In the genomic region with DNA sequence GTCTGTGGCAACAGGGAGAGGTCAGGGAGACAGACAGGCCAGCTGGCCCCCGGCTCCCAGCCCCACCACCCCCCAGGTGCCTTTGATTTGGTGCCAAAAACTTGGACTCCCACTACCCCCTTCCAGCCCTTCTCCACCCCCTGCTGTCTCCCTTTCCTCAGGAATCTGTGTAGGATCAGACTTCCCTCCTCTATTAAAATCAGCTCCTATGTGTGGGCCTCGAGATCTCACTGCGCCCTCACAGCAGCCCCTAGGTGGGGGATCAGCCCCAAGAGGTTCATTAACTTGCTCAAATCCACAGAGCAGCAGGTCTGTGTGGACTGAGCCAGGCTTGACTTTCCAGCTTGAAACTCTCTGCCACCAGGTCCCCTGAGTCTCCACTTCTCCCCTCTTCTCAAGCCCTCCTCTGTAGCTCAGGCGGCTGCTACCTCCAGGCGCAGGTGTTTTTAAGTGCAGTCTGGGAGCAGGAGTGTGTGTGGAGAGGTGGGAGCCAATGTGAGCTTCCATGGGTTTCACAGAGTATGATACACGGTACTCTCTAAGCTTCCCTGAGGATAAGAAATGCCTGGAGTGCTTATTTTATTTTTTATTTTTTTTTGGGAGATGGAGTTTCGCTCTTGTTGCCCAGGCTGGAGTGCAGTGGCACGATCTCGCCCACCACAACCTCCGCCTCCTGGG, we compare ENCODE assay signal across 16 cellular contexts. TPM values are rescaled to one million over a fixed set of nuclear protein-coding genes. Genes with fewer than 3 reads are reported as not detected.
A peak's percentile ranks its signal among the peaks of the same experiment; 100 is the strongest.
DNase-seq lines count a peak whose midpoint lies in the region; ATAC-seq and TF ChIP-seq lines count a peak whose summit lies in the region.
"Had no signal": no experiment of that assay in that cellular context is flagged by ENCODE, and none has a peak within 500 bp of the region (broad histone marks: within the 10 kb centered on the region; RNA-seq: fewer than 3 reads in every experiment).

No MANE protein-coding gene starts in this region.

- peaks cover 16% of the 10 kb centered on the region for H3K27me3 Mint-ChIP-seq in activated naive CD8-positive, alpha-beta T cell treated with anti-CD3 and anti-CD28 coated beads, Interleukin-2, amount 10 ng/mL, durations not matched to agents 7 days and 5 days
- no peaks in the 10 kb centered on the region for H3K27me3 Mint-ChIP-seq in neural crest cell (ENCODE audit: low read depth)

- DNase-seq in DMS79 treated with DMSO at 0.1 percent for 48 hours (lab: John Stamatoyannopoulos, UW): peak; percentile 76
- DNase-seq in activated naive CD8-positive, alpha-beta T cell treated with anti-CD3 and anti-CD28 coated beads, Interleukin-2, amount 10 ng/mL, durations not matched to agents 7 days and 5 days: no peak
- no peak for DNase-seq in neural crest cell (ENCODE audit: low read depth, low spot score)
- no peak for DNase-seq in glomerular visceral epithelial cell (ENCODE audit: extremely low spot score)
- no peak for DNase-seq in coronary artery (ENCODE audit: low spot score)
- DNase-seq: Caco-2; CD4-positive, CD25-positive, alpha-beta regulatory T cell; GOT3; KG1; NCI-H510A treated with DMSO at 0.1 percent for 48 hours; Peyer's patch had no signal

- H3K27ac ChIP-seq in HEK293 (ENCODE audit: extremely low read depth, low read depth, low read length): no peak overlapping the region; the same call in 1 of the 2 replicates
- H3K27ac ChIP-seq in coronary artery: no peak overlapping the region
- H3K27ac ChIP-seq: Peyer's patch had no signal

- H3K4me3 Mint-ChIP-seq in activated naive CD8-positive, alpha-beta T cell treated with anti-CD3 and anti-CD28 coated beads, Interleukin-2, amount 10 ng/mL, durations not matched to agents 7 days and 5 days: no peak overlapping the region
- H3K4me3 Mint-ChIP-seq in neural crest cell: no peak overlapping the region

- peaks cover 6% of the 10 kb centered on the region; the same call in 1 of the 2 replicates for H3K4me1 ChIP-seq in HEK293 (ENCODE audit: control insufficient read depth, insufficient read depth, low read length)
- H3K4me1 ChIP-seq: Caco-2, Peyer's patch had no signal

- H3K36me3 Mint-ChIP-seq in activated naive CD8-positive, alpha-beta T cell treated with anti-CD3 and anti-CD28 coated beads, Interleukin-2, amount 10 ng/mL, durations not matched to agents 7 days and 5 days: no peaks in the 10 kb centered on the region
- no peaks in the 10 kb centered on the region for H3K36me3 Mint-ChIP-seq in neural crest cell (ENCODE audit: low read depth)
- H3K36me3 Mint-ChIP-seq: CD4-positive, CD25-positive, alpha-beta regulatory T cell had no signal

- CTCF ChIA-PET in HEK293 (lab: Yijun Ruan, JAX): interaction anchor here (0.6 to 2.6 kb wide), 6 partner anchors 18 to 182 kb away, joined by 3 to 12 read pairs (median 4); no protein-coding TSS in a partner anchor

- H3K9me3 ChIP-seq in HEK293 (ENCODE audit: control insufficient read depth, insufficient read depth, low read depth, low read length): no peaks in the 10 kb centered on the region
- H3K9me3 ChIP-seq: Caco-2, Peyer's patch had no signal

- ATAC-seq in activated naive CD8-positive, alpha-beta T cell treated with anti-CD3 and anti-CD28 coated beads, Interleukin-2, amount 10 ng/mL, durations not matched to agents 7 days and 5 days (ENCODE audit: low read depth): no peak
- no peak for ATAC-seq in HG03354 (IDR thresholded peaks at IDR 0.05; ENCODE audit: poor library complexity, severe bottlenecking, unreplicated experiment)
- ATAC-seq: Right ventricle myocardium inferior had no signal

- peaks cover 16% of the 10 kb centered on the region for H3K4me1 Mint-ChIP-seq in activated naive CD8-positive, alpha-beta T cell treated with anti-CD3 and anti-CD28 coated beads, Interleukin-2, amount 10 ng/mL, durations not matched to agents 7 days and 5 days
- H3K4me1 Mint-ChIP-seq in neural crest cell: no peaks in the 10 kb centered on the region

- H3K4me3 ChIP-seq in HEK293 (ENCODE audit: low read depth, low read length) (no peak overlapping the region), coronary artery (no peak overlapping the region)
- H3K4me3 ChIP-seq: Peyer's patch had no signal

- no peak for TF ChIP-seq CTCF in HEK293 (tag by site-specific recombination; IDR thresholded peaks at IDR 0.05)
- no peak for TF ChIP-seq CTCF in neural crest cell (conservative IDR thresholded peaks at IDR 0.05)
- TF ChIP-seq CTCF in coronary artery (IDR thresholded peaks at IDR 0.05): no peak

- H3K27ac Mint-ChIP-seq in activated naive CD8-positive, alpha-beta T cell treated with anti-CD3 and anti-CD28 coated beads, Interleukin-2, amount 10 ng/mL, durations not matched to agents 7 days and 5 days: peak overlapping the region; percentile 38
- H3K27ac Mint-ChIP-seq in neural crest cell (ENCODE audit: unreplicated experiment): peak overlapping the region; percentile 6

- no peaks in the 10 kb centered on the region for H3K9me3 Mint-ChIP-seq in activated naive CD8-positive, alpha-beta T cell treated with anti-CD3 and anti-CD28 coated beads, Interleukin-2, amount 10 ng/mL, durations not matched to agents 7 days and 5 days
- H3K9me3 Mint-ChIP-seq in neural crest cell: no peaks in the 10 kb centered on the region

- POLR2A ChIA-PET in HEK293 (lab: Yijun Ruan, JAX): interaction anchor here (1.3 to 1.8 kb wide), 3 partner anchors 10 to 205 kb away, joined by 3 to 7 read pairs (median 7); no protein-coding TSS in a partner anchor
- POLR2A ChIA-PET in activated naive CD8-positive, alpha-beta T cell treated with anti-CD3 and anti-CD28 coated beads, Interleukin-2, amount 10 ng/mL, durations not matched to agents 7 days and 5 days (lab: Charles Lee): interaction anchor here (1.4 kb wide), 1 partner anchor 78 kb away, joined by 4 read pairs; a partner anchor contains a TSS

- H3K36me3 ChIP-seq in HEK293 (ENCODE audit: control insufficient read depth in 2 of 2, insufficient read depth in 1 of 2, low read length in 2 of 2): peaks cover 4 to 15% of the 10 kb centered on the region in 2 experiments; a peak in 2 of 3 replicates
- H3K36me3 ChIP-seq: Peyer's patch had no signal

TF ChIP-seq in HEK293, 187 proteins besides CTCF, POLR2A, EP300 and RAD21 (continues in another document):
- TF ChIP-seq ZNF830 (tag by site-specific recombination; IDR thresholded peaks at IDR 0.05; ENCODE audit: low read depth): no peak
- no peak for TF ChIP-seq ZNF335 (tag by site-specific recombination; conservative IDR thresholded peaks at IDR 0.05)
- TF ChIP-seq ZNF768 (tag by site-specific recombination; IDR thresholded peaks at IDR 0.05): no peak
- no peak for TF ChIP-seq ZNF266 (tag by site-specific recombination; IDR thresholded peaks at IDR 0.05; ENCODE audit: low read depth)
- TF ChIP-seq, protein P1, sequence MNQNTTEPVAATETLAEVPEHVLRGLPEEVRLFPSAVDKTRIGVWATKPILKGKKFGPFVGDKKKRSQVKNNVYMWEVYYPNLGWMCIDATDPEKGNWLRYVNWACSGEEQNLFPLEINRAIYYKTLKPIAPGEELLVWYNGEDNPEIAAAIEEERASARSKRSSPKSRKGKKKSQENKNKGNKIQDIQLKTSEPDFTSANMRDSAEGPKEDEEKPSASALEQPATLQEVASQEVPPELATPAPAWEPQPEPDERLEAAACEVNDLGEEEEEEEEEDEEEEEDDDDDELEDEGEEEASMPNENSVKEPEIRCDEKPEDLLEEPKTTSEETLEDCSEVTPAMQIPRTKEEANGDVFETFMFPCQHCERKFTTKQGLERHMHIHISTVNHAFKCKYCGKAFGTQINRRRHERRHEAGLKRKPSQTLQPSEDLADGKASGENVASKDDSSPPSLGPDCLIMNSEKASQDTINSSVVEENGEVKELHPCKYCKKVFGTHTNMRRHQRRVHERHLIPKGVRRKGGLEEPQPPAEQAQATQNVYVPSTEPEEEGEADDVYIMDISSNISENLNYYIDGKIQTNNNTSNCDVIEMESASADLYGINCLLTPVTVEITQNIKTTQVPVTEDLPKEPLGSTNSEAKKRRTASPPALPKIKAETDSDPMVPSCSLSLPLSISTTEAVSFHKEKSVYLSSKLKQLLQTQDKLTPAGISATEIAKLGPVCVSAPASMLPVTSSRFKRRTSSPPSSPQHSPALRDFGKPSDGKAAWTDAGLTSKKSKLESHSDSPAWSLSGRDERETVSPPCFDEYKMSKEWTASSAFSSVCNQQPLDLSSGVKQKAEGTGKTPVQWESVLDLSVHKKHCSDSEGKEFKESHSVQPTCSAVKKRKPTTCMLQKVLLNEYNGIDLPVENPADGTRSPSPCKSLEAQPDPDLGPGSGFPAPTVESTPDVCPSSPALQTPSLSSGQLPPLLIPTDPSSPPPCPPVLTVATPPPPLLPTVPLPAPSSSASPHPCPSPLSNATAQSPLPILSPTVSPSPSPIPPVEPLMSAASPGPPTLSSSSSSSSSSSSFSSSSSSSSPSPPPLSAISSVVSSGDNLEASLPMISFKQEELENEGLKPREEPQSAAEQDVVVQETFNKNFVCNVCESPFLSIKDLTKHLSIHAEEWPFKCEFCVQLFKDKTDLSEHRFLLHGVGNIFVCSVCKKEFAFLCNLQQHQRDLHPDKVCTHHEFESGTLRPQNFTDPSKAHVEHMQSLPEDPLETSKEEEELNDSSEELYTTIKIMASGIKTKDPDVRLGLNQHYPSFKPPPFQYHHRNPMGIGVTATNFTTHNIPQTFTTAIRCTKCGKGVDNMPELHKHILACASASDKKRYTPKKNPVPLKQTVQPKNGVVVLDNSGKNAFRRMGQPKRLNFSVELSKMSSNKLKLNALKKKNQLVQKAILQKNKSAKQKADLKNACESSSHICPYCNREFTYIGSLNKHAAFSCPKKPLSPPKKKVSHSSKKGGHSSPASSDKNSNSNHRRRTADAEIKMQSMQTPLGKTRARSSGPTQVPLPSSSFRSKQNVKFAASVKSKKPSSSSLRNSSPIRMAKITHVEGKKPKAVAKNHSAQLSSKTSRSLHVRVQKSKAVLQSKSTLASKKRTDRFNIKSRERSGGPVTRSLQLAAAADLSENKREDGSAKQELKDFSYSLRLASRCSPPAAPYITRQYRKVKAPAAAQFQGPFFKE (tag by site-specific recombination; IDR thresholded peaks at IDR 0.05; ENCODE audit: borderline replicate concordance): no peak
- peak; percentile 41; the same call in 1 of the 2 replicates for TF ChIP-seq ZBTB17 (tag by site-specific recombination; IDR thresholded peaks at IDR 0.05)

RNA-seq across cellular contexts. Expression of a gene that starts 1.7 kb away (rescaled TPM):
- not detected for total RNA-seq in activated naive CD8-positive, alpha-beta T cell treated with anti-CD3 and anti-CD28 coated beads, Interleukin-2, amount 10 ng/mL, durations not matched to agents 7 days and 5 days
- not detected in 2 replicates for total RNA-seq in neural crest cell
- total RNA-seq: B cell; Caco-2; CD4-positive, CD25-positive, alpha-beta regulatory T cell; G401; Right ventricle myocardium inferior had no signal

RNA-seq across cellular contexts. Expression of a gene that starts 6.8 kb away (rescaled TPM):
- not detected for total RNA-seq in activated naive CD8-positive, alpha-beta T cell treated with anti-CD3 and anti-CD28 coated beads, Interleukin-2, amount 10 ng/mL, durations not matched to agents 7 days and 5 days
- total RNA-seq in neural crest cell: 0.20 and 0.21 TPM in 2 replicates
- total RNA-seq: B cell; Caco-2; CD4-positive, CD25-positive, alpha-beta regulatory T cell; G401; Right ventricle myocardium inferior had no signal

RNA-seq across cellular contexts. Expression of a gene that starts 10.5 kb away (rescaled TPM):
- 10 to 100 TPM; 37.2 to 38.2 TPM for total RNA-seq in activated naive CD8-positive, alpha-beta T cell treated with anti-CD3 and anti-CD28 coated beads, Interleukin-2, amount 10 ng/mL, durations not matched to agents 7 days and 5 days
- 95.1 and 105 TPM in 2 replicates for total RNA-seq in neural crest cell

RNA-seq across cellular contexts. Expression of a gene that starts 21.5 kb away (rescaled TPM):
- 1 to 10 TPM; 2.5 to 3.5 TPM for total RNA-seq in activated naive CD8-positive, alpha-beta T cell treated with anti-CD3 and anti-CD28 coated beads, Interleukin-2, amount 10 ng/mL, durations not matched to agents 7 days and 5 days
- not detected in 2 replicates for total RNA-seq in neural crest cell
- total RNA-seq: CD4-positive, CD25-positive, alpha-beta regulatory T cell had no signal

RNA-seq across cellular contexts. Expression of a gene that starts 28.5 kb away (rescaled TPM):
- total RNA-seq in activated naive CD8-positive, alpha-beta T cell treated with anti-CD3 and anti-CD28 coated beads, Interleukin-2, amount 10 ng/mL, durations not matched to agents 7 days and 5 days: not detected
- not detected in 2 replicates for total RNA-seq in neural crest cell
- total RNA-seq: B cell; Caco-2; CD4-positive, CD25-positive, alpha-beta regulatory T cell; G401; Peyer's patch; Right ventricle myocardium inferior had no signal
